1 cellular context compared by ENCODE assay signal in genomic region chr17:3861761-3862681, GRCh38.
TF ChIP-seq lines count a peak whose summit lies in the region.

No MANE protein-coding gene starts in this region.

TF ChIP-seq in WTC11, 78 proteins besides CTCF, POLR2A, EP300 and RAD21 (continued from another document):
- no peak for TF ChIP-seq CDX4 (CRISPR knock-in tag; IDR thresholded peaks at IDR 0.05; ENCODE audit: borderline replicate concordance)
- no peak for TF ChIP-seq ELF4 (CRISPR knock-in tag; IDR thresholded peaks at IDR 0.05; ENCODE audit: low read depth)
- TF ChIP-seq USF1 (CRISPR knock-in tag; IDR thresholded peaks at IDR 0.05) = no peak
- TF ChIP-seq MXD4 (CRISPR knock-in tag; IDR thresholded peaks at IDR 0.05; ENCODE audit: borderline replicate concordance) = no peak
- no peak for TF ChIP-seq ZMAT4 (CRISPR knock-in tag; IDR thresholded peaks at IDR 0.05)
- TF ChIP-seq FOXP1 (CRISPR knock-in tag; IDR thresholded peaks at IDR 0.05; ENCODE audit: borderline replicate concordance) = no peak
- TF ChIP-seq KAT7 (CRISPR knock-in tag; IDR thresholded peaks at IDR 0.05; ENCODE audit: borderline replicate concordance) = no peak
- TF ChIP-seq ATF2 (CRISPR knock-in tag; IDR thresholded peaks at IDR 0.05; ENCODE audit: borderline replicate concordance, low read depth) = no peak
TF ChIP-seq in WTC11: peak in this region for 0.
